In the genomic region with DNA sequence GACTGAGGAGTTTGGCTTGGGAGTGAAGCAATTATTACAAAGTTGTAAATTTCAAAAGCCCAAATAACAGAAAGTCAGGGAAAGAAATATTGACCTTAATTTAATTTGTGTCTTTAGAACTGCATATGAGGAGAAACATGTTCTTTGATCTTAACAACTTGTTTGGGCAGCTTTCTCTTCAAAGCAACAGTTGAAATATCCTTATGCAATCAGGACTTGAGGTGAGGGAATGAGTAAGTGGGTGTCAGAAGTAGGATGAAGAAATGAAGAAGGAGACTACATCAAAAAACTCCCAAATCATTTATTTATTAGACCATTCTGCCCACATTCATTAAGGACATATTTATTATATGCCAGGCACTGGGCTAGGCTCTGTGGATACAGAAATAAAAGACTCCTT, we compare ENCODE assay signal across 9 cellular contexts.
"Had no signal": no experiment of that assay in that cellular context is flagged by ENCODE, and none has a peak within 500 bp of the region (broad histone marks: within the 10 kb centered on the region; RNA-seq: fewer than 3 reads in every experiment).

No MANE protein-coding gene starts in this region.

- DNase-seq: GM23248, GOT3, H7, KBM-7 had no signal

- H3K27ac ChIP-seq: GM23248, HL-60 had no signal

- H3K27ac Mint-ChIP-seq: IgD-negative memory B cell had no signal

- H3K36me3 Mint-ChIP-seq: IgD-negative memory B cell had no signal

- FAIRE-seq: HepG2 had no signal

- H2AFZ ChIP-seq: GM23248 had no signal

- H3K4me3 ChIP-seq: GM23248, HAP-1 had no signal

- H3K9ac ChIP-seq: GM23248 had no signal

- H3K36me3 ChIP-seq: HAP-1 had no signal

- H3K4me1 Mint-ChIP-seq: IgD-negative memory B cell had no signal

- H3K4me3 Mint-ChIP-seq: IgD-negative memory B cell had no signal

- H3K9me3 ChIP-seq: HAP-1 had no signal

- H3K27me3 Mint-ChIP-seq: IgD-negative memory B cell had no signal

- H3K4me1 ChIP-seq: HAP-1 had no signal

- ATAC-seq: HCT116, HepG2 had no signal
